Comparison of ENCODE assay signal across 8 cellular contexts in the genomic region with DNA sequence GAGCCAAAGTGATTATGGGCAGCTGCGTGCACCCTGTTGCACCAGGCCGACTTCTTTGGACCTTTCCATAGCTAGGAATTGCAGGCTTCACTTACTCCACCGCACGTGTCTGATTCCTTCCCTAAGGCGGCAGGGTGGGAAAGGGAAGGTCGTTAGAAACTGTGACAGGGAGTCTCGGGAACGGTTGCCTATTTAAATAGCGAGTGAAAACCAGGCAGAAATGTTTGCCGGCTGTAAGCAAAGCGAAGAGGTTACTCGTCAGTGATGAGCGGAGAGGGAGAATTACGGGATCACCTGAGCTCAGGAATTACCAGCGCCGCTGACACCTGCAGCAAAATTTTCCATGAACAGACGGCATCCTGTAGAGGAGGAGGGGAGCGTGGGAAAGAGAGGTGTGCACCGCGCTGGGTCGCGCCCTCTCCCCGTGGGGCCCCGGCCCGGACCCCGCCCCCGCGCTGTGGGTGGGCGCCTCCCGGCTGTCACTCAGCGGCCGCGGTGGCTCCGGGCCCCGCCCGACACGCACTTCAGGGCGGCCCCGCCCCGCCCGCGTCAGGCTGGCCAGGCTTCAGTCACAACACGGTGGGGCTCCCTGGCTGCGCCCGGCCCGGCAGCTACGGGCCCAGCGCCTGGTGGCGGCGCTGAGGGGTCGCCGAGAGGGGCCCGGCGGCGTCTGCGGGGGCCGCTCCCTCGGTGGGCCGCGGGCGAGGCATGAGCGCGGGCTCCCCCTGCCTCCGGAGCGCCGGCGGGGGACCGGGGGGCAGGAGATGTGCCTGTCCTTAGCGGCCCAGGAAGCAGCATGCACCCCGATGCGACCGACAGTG.
DNase-seq lines count a peak whose midpoint lies in the region; ATAC-seq and TF ChIP-seq lines count a peak whose summit lies in the region.

Gene SNX25 (plus strand): TSS at position 568 of the 821 bp plus-strand sequence. CDS start 229 bp downstream, at position 797.

- H3K36me3 ChIP-seq in BLaER1: no peaks in the 10 kb centered on the region

- H3K4me1 ChIP-seq in BLaER1: peaks cover 59% of the 10 kb centered on the region

- H3K4me3 ChIP-seq in BLaER1: peak within 1 kb of the TSS; percentile 90

- H4K20me1 ChIP-seq in BLaER1: peaks cover 41% of the 10 kb centered on the region

- H3K9ac ChIP-seq in BLaER1: peak within 1 kb of the TSS; percentile 85

- peak within 1 kb of the TSS; percentile 82 for H3K27ac ChIP-seq in BLaER1

- DNase-seq in NOMO-1 treated with DMSO at 0.1 percent for 48 hours (lab: John Stamatoyannopoulos, UW; ENCODE audit: unreplicated experiment): peak; percentile 49
- peak; percentile 76 for DNase-seq in activated T-cell treated with anti-CD3 and anti-CD28 coated beads for 1 hour (ENCODE audit: low read depth)
- peak; percentile 54 for DNase-seq in epidermal melanocyte (ENCODE audit: insufficient read length, low spot score)
- peak; percentile 53 for DNase-seq in middle frontal gyrus (ENCODE audit: extremely low spot score, low spot score)
- DNase-seq in stimulated activated CD8-positive, alpha-beta memory T cell treated with anti-CD3 and anti-CD28 coated beads, Interleukin-4, amount 100 ng/mL, for 1 hour (ENCODE audit: low read depth in 2 of 2, low spot score in 1 of 2): peak; percentile 61 to 72

- ATAC-seq in HG03378 (IDR thresholded peaks at IDR 0.05; ENCODE audit: unreplicated experiment): peak; percentile 45

- TF ChIP-seq POLR2A in GM19099 (IDR thresholded peaks at IDR 0.05; ENCODE audit: extremely low read depth, insufficient read length, low read depth): peak; percentile 83

- H3K9me3 ChIP-seq in BLaER1: no peaks in the 10 kb centered on the region

- 0 out of 2 replicates have a peak, but pooled peaks cover 11% of the 10 kb centered on the region for H3K27me3 ChIP-seq in BLaER1

- peak within 1 kb of the TSS; percentile 95 for H3K4me2 ChIP-seq in BLaER1

Comparison
In these comparisons a context has a peak if more than half of its experiments do, and no peak if none do; other contexts are left out.
1. Peak in every context shown above with its lines: DNase-seq, ATAC-seq, H3K4me3 ChIP-seq and H3K27ac ChIP-seq.